8 cellular contexts compared by ENCODE assay signal in the genomic region with DNA sequence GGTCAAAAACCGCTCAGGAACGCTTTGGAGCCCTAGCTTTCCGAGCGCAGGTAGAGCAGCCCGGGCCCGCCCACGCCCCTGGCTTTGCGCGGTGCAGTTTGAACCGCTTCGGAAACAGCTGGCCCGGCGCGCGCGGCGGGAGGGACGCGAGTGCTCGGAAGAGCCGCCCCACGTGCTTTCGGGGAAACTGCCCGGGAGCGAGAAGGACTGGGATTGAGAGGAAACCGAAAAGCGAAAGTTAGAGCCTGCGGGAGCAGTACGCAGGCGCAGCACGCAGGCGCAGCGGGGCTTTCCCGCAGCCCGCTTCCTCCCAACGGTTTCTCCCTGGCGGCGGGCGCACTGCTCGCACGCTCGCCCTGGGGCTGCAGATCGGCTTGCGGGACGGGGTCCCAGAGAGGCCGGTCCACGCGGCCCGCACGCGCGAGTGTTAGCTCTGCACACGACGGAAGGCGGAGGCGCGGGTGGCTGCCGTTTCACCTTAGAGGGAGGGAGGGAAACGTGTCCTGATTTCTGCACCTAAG. TPM values are rescaled to one million over a fixed set of nuclear protein-coding genes. Genes with fewer than 3 reads are reported as not detected.
DNase-seq lines count a peak whose midpoint lies in the region; ATAC-seq, FAIRE-seq and TF ChIP-seq lines count a peak whose summit lies in the region.

No MANE protein-coding gene starts in this region.

- H3K27ac ChIP-seq in HUES48 (ENCODE audit: low read depth, low read length): peak overlapping the region; percentile 87

- peak; percentile 64 for ATAC-seq in GM21447 (IDR thresholded peaks at IDR 0.05; ENCODE audit: unreplicated experiment)

- FAIRE-seq in D721Med (lab: Jason Lieb, UNC): no peak

- TF ChIP-seq CTCF in D721Med (IDR thresholded peaks at IDR 0.05; ENCODE audit: insufficient read depth, missing control alignments): no peak

- H3K4me3 ChIP-seq in HUES48 (ENCODE audit: low read depth, low read length) (peak overlapping the region; percentile 72), NT2/D1 (ENCODE audit: insufficient read length, low read depth) (peak overlapping the region; percentile 79), mononuclear cell (ENCODE audit: low read length) (peak overlapping the region; percentile 51)

- H3K9ac ChIP-seq in HUES48 (ENCODE audit: low read depth, low read length) (peak overlapping the region; percentile 86), NT2/D1 (ENCODE audit: insufficient read length, low read depth) (peak overlapping the region; percentile 90)

- no peaks in the 10 kb centered on the region for H3K36me3 ChIP-seq in HUES48 (ENCODE audit: control insufficient read depth, insufficient read depth, low read length)
- H3K36me3 ChIP-seq in NT2/D1 (ENCODE audit: insufficient read depth, insufficient read length, low read length): no peaks in the 10 kb centered on the region

- peaks cover 20% of the 10 kb centered on the region for H3K27me3 ChIP-seq in HUES48 (ENCODE audit: control insufficient read depth, insufficient read depth, low read length)
- peaks cover 31% of the 10 kb centered on the region for H3K27me3 ChIP-seq in NT2/D1 (ENCODE audit: insufficient read depth, insufficient read length)
- no peaks in the 10 kb centered on the region for H3K27me3 ChIP-seq in mononuclear cell (ENCODE audit: insufficient read depth, low read length)

- H3K9me3 ChIP-seq in HUES48 (ENCODE audit: control insufficient read depth, insufficient read depth, low read length) (no peaks in the 10 kb centered on the region), NT2/D1 (ENCODE audit: insufficient read depth, low read length) (0 out of 2 replicates have a peak, but pooled peaks cover 4% of the 10 kb centered on the region), mononuclear cell (ENCODE audit: low read depth, low read length) (no peaks in the 10 kb centered on the region)

- peak; percentile 95 for DNase-seq in D721Med (ENCODE audit: insufficient read length, low spot score)
- peak; percentile 91 for DNase-seq in NT2/D1 (ENCODE audit: low read depth, low spot score)
- DNase-seq in activated CD8-positive, alpha-beta memory T cell treated with anti-CD3 and anti-CD28 coated beads, Interleukin-2, amount 50 U/mL, for 4 hours: peak; percentile 93
- peak; percentile 96 for DNase-seq in epidermal melanocyte (ENCODE audit: insufficient read length, low spot score)
- DNase-seq in stimulated activated CD8-positive, alpha-beta memory T cell treated with anti-CD3 and anti-CD28 coated beads, Interleukin-2, amount 100 ng/mL, for 48 hours (ENCODE audit: low read depth in 2 of 2): peak; percentile 91 to 93

- H3K4me1 ChIP-seq in HUES48 (ENCODE audit: control insufficient read depth, insufficient read depth, low read length) (no peaks in the 10 kb centered on the region), NT2/D1 (ENCODE audit: insufficient read depth, insufficient read length) (no peaks in the 10 kb centered on the region), mononuclear cell (ENCODE audit: insufficient read depth, low read length) (peaks cover 49% of the 10 kb centered on the region)

RNA-seq across cellular contexts. Expression of a gene that starts 6.3 kb away (rescaled TPM):
- 89.9 TPM for total RNA-seq in mononuclear cell

Comparison
In these comparisons a context has a peak if more than half of its experiments do, and no peak if none do; other contexts are left out.
1. Peak in every context shown above with its lines: DNase-seq, ATAC-seq, H3K4me3 ChIP-seq and H3K27ac ChIP-seq.